Comparison of ENCODE assay signal across 8 cellular contexts in the genomic region with DNA sequence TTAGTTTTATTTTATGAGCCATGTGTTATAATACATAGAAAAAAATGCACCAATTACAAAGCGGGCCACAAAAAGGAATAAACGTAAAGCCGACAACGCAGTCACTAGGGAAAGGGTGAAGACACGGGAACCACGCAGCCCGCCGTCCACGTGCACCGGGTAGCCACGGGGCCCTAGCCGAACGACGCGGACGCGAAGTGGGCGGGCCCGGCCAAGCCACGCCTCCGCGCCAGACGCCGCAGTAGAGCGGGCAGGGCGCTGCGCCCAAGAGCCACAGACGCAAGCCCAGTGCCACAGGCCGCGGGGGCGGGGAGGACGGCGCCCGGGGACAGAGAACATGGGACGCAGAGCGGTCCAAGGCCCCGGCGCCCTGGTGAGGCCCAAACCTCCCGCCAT. TPM values are rescaled to one million over a fixed set of nuclear protein-coding genes. Genes with fewer than 3 reads are reported as not detected.
DNase-seq lines count a peak whose midpoint lies in the region; ATAC-seq lines count a peak whose summit lies in the region.

A gene with protein sequence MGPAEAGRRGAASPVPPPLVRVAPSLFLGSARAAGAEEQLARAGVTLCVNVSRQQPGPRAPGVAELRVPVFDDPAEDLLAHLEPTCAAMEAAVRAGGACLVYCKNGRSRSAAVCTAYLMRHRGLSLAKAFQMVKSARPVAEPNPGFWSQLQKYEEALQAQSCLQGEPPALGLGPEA (plus strand): TSS at position 274 of the 396 bp plus-strand sequence. CDS start 328 bp downstream, outside the sequence.

- no peaks in the 10 kb centered on the region for H3K9me3 ChIP-seq in mononuclear cell (ENCODE audit: low read depth, low read length)

- peak within 1 kb of the TSS; percentile 68 for H3K4me3 ChIP-seq in mononuclear cell (ENCODE audit: low read length)

- H3K27me3 ChIP-seq in mononuclear cell (ENCODE audit: insufficient read depth, low read length), result no peaks in the 10 kb centered on the region

- DNase-seq in COLO829 (ENCODE audit: low spot score), result peak; percentile 85
- peak; percentile 75 for DNase-seq in NOMO-1 treated with dmso at 0.1 percent for 144 hours (lab: John Stamatoyannopoulos, UW; ENCODE audit: unreplicated experiment)
- DNase-seq in activated CD8-positive, alpha-beta memory T cell treated with anti-CD3 and anti-CD28 coated beads, Interleukin-2, amount 50 U/mL, for 4 hours, result peak; percentile 92
- peak; percentile 82 for DNase-seq in epidermal melanocyte (ENCODE audit: insufficient read length, low spot score)
- DNase-seq in stimulated activated CD8-positive, alpha-beta memory T cell treated with anti-CD3 and anti-CD28 coated beads, Interleukin-4, amount 100 ng/mL, for 24 hours (ENCODE audit: low read depth), result peak; percentile 86

- ATAC-seq in GM19452 (IDR thresholded peaks at IDR 0.05; ENCODE audit: unreplicated experiment) (peak; percentile 55), HG03565 (IDR thresholded peaks at IDR 0.05; ENCODE audit: unreplicated experiment) (peak; percentile 40)

- peaks cover 69% of the 10 kb centered on the region for H3K4me1 ChIP-seq in mononuclear cell (ENCODE audit: insufficient read depth, low read length)

RNA-seq across cellular contexts. Expression of the gene that starts here (rescaled TPM):
- 12.1 TPM for total RNA-seq in mononuclear cell

Comparison
In these comparisons a context has a peak if more than half of its experiments do, and no peak if none do; other contexts are left out.
1. Peak in every context shown above with its lines: DNase-seq, ATAC-seq and H3K4me3 ChIP-seq.